Comparison of ENCODE assay signal across 2 cellular contexts in the genomic region with DNA sequence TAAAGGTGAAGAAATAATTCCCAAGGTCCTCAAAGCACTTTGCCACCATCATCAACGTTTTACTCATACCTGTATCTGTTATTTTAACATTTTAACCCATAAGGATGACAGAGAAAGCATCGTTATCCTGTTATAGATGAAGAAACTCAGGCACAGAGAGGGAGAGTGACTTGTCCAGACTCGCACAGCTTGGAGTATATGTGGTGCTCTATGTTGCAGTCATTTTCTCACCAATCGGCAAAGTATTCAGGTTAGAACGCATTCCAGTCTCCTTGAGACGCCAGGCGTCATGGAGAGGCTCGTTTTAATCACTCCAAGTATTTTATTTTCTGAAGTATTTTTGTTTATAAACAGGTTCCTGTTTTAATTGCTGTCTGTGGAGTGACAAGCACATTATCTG.
TF ChIP-seq lines count a peak whose summit lies in the region.

No MANE protein-coding gene starts in this region.

TF ChIP-seq in A549, 52 proteins besides CTCF, POLR2A, EP300 and RAD21 (continued from another document):
- TF ChIP-seq, protein P1, sequence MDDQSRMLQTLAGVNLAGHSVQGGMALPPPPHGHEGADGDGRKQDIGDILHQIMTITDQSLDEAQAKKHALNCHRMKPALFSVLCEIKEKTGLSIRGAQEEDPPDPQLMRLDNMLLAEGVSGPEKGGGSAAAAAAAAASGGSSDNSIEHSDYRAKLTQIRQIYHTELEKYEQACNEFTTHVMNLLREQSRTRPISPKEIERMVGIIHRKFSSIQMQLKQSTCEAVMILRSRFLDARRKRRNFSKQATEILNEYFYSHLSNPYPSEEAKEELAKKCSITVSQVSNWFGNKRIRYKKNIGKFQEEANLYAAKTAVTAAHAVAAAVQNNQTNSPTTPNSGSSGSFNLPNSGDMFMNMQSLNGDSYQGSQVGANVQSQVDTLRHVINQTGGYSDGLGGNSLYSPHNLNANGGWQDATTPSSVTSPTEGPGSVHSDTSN (IDR thresholded peaks at IDR 0.05): no peak

TF ChIP-seq in IMR-90, 13 proteins besides CTCF, POLR2A, EP300 and RAD21 (continued from another document):
- TF ChIP-seq USF2 (IDR thresholded peaks at IDR 0.05; ENCODE audit: low read depth, low read length): no peak
TF ChIP-seq in IMR-90: peak in this region for 0.
